ENCODE assay signal across 13 cellular contexts in genomic region chr4:76697129-76697803, GRCh38.
A peak's percentile ranks its signal among the peaks of the same experiment; 100 is the strongest.
DNase-seq lines count a peak whose midpoint lies in the region; ATAC-seq and TF ChIP-seq lines count a peak whose summit lies in the region.
"Had no signal": no experiment of that assay in that cellular context is flagged by ENCODE, and none has a peak within 500 bp of the region (broad histone marks: within the 10 kb centered on the region; RNA-seq: fewer than 3 reads in every experiment).

No MANE protein-coding gene starts in this region.

- TF ChIP-seq EP300 in gastroesophageal sphincter (IDR thresholded peaks at IDR 0.05): no peak

- POLR2A ChIA-PET in activated CD8-positive, alpha-beta T cell treated with anti-CD3 and anti-CD28 coated beads, Interleukin-2, amount 10 ng/mL, durations not matched to agents 7 days and 5 days (lab: Charles Lee): interaction anchor here (0.7 to 1.0 kb wide), 2 partner anchors 9 to 549 kb away, joined by 3 read pairs; no protein-coding TSS in a partner anchor

- H3K27ac Mint-ChIP-seq in activated CD8-positive, alpha-beta T cell treated with anti-CD3 and anti-CD28 coated beads, Interleukin-2, amount 10 ng/mL, durations not matched to agents 7 days and 5 days: peak overlapping the region; percentile 84

- H3K4me1 Mint-ChIP-seq in activated CD8-positive, alpha-beta T cell treated with anti-CD3 and anti-CD28 coated beads, Interleukin-2, amount 10 ng/mL, durations not matched to agents 7 days and 5 days (ENCODE audit: low read depth): peaks cover 18% of the 10 kb centered on the region

- no peak for TF ChIP-seq POLR2A in gastroesophageal sphincter (IDR thresholded peaks at IDR 0.05)

- no peak for TF ChIP-seq CTCF in gastroesophageal sphincter (IDR thresholded peaks at IDR 0.05)

- H3K36me3 ChIP-seq in gastroesophageal sphincter: no peaks in the 10 kb centered on the region
- H3K36me3 ChIP-seq: upper lobe of left lung had no signal

- no peaks in the 10 kb centered on the region for H3K9me3 ChIP-seq in gastroesophageal sphincter
- H3K9me3 ChIP-seq: upper lobe of left lung had no signal

- H3K27me3 ChIP-seq in gastroesophageal sphincter: no peaks in the 10 kb centered on the region
- H3K27me3 ChIP-seq: upper lobe of left lung had no signal

- DNase-seq in activated CD8-positive, alpha-beta T cell treated with anti-CD3 and anti-CD28 coated beads, Interleukin-2, amount 10 ng/mL, durations not matched to agents 7 days and 5 days: peak; percentile 39
- DNase-seq in medulla oblongata (ENCODE audit: extremely low spot score): no peak
- DNase-seq in DMS79 (lab: John Stamatoyannopoulos, UW): no peak
- no peak for DNase-seq in activated CD4-positive, CD25-positive, alpha-beta regulatory T cell (lab: John Stamatoyannopoulos, UW)
- DNase-seq: activated CD8-positive, alpha-beta memory T cell treated with anti-CD3 and anti-CD28 coated beads, Interleukin-2, amount 50 U/mL, for 48 hours; NCI-H1417; SHP77 treated with DMSO at 0.1 percent for 48 hours; stimulated activated CD4-positive, alpha-beta T cell treated with anti-CD3 and anti-CD28 coated beads, Interleukin-4, amount 100 ng/mL, for 1 hour; upper lobe of left lung had no signal

- 49 to 67% methylated on average over 2 to 3 of the region's 3 CpGs for WGBS in gastroesophageal sphincter (ENCODE audit: low coverage in 1 of 2), 2 donors

- H3K9me3 Mint-ChIP-seq in activated CD8-positive, alpha-beta T cell treated with anti-CD3 and anti-CD28 coated beads, Interleukin-2, amount 10 ng/mL, durations not matched to agents 7 days and 5 days (ENCODE audit: insufficient read depth): no peaks in the 10 kb centered on the region

- no peak overlapping the region for H3K4me3 ChIP-seq in gastroesophageal sphincter
- H3K4me3 ChIP-seq: upper lobe of left lung had no signal

- no peak overlapping the region for H3K4me3 Mint-ChIP-seq in activated CD8-positive, alpha-beta T cell treated with anti-CD3 and anti-CD28 coated beads, Interleukin-2, amount 10 ng/mL, durations not matched to agents 7 days and 5 days

- H3K27me3 Mint-ChIP-seq in activated CD8-positive, alpha-beta T cell treated with anti-CD3 and anti-CD28 coated beads, Interleukin-2, amount 10 ng/mL, durations not matched to agents 7 days and 5 days (ENCODE audit: low read depth): peaks cover 24% of the 10 kb centered on the region

- H3K4me1 ChIP-seq in gastroesophageal sphincter: peaks cover 3 to 71% (median 4%) of the 10 kb centered on the region in 3 donors

- H3K36me3 Mint-ChIP-seq in activated CD8-positive, alpha-beta T cell treated with anti-CD3 and anti-CD28 coated beads, Interleukin-2, amount 10 ng/mL, durations not matched to agents 7 days and 5 days (ENCODE audit: low read depth): no peaks in the 10 kb centered on the region

- ATAC-seq in GM18511 (IDR thresholded peaks at IDR 0.05; ENCODE audit: unreplicated experiment) (peak; percentile 90), GM21360 (IDR thresholded peaks at IDR 0.05; ENCODE audit: unreplicated experiment) (peak; percentile 62), HG03025 (IDR thresholded peaks at IDR 0.05; ENCODE audit: low FRiP score, unreplicated experiment) (peak; percentile 87), gastroesophageal sphincter (no peak)
- ATAC-seq in activated CD8-positive, alpha-beta T cell treated with anti-CD3 and anti-CD28 coated beads, Interleukin-2, amount 10 ng/mL, durations not matched to agents 7 days and 5 days: peak; percentile 82

- H3K27ac ChIP-seq in gastroesophageal sphincter: no peak overlapping the region
- H3K27ac ChIP-seq: upper lobe of left lung had no signal

- CTCF ChIA-PET in activated CD8-positive, alpha-beta T cell treated with anti-CD3 and anti-CD28 coated beads, Interleukin-2, amount 10 ng/mL, durations not matched to agents 7 days and 5 days (lab: Charles Lee): no interaction called here
